Comparison of ENCODE assay signal across 10 cellular contexts in genomic region chrX:123920065-123920785, GRCh38. TPM values are rescaled to one million over a fixed set of nuclear protein-coding genes. Genes with fewer than 3 reads are reported as not detected.
DNase-seq lines count a peak whose midpoint lies in the region; ATAC-seq and TF ChIP-seq lines count a peak whose summit lies in the region.
"Had no signal": no experiment of that assay in that cellular context is flagged by ENCODE, and none has a peak within 500 bp of the region (broad histone marks: within the 10 kb centered on the region; RNA-seq: fewer than 3 reads in every experiment).

No MANE protein-coding gene starts in this region.

- H3K4me3 ChIP-seq in BJ (ENCODE audit: low read depth, low read length) (no peak overlapping the region), adipocyte (ENCODE audit: low read length) (no peak overlapping the region), adrenal gland (no peak overlapping the region), right lobe of liver (no peak overlapping the region)
- H3K4me3 ChIP-seq: spleen had no signal

- ATAC-seq in right lobe of liver (no peak), HG03460 (IDR thresholded peaks at IDR 0.05; ENCODE audit: unreplicated experiment) (no peak), GM21515 (IDR thresholded peaks at IDR 0.05; ENCODE audit: unreplicated experiment) (no peak)

- POLR2A ChIA-PET in BJ (lab: Charles Lee), result no interaction called here

- TF ChIP-seq POLR2A in adrenal gland (IDR thresholded peaks at IDR 0.05) (no peak), right lobe of liver (IDR thresholded peaks at IDR 0.05) (no peak)

- CTCF ChIA-PET in BJ (lab: Yijun Ruan, JAX), result no interaction called here

- no peak overlapping the region for H3K9ac ChIP-seq in adipocyte (ENCODE audit: low read length)

- H3K27me3 ChIP-seq in BJ (ENCODE audit: control insufficient read depth, insufficient read depth, low read length) (no peaks in the 10 kb centered on the region), adipocyte (replicated peaks; ENCODE audit: control insufficient read depth, insufficient read depth, low read length) (no peaks in the 10 kb centered on the region), adrenal gland (no peaks in the 10 kb centered on the region), right lobe of liver (no peaks in the 10 kb centered on the region)
- H3K27me3 ChIP-seq: spleen had no signal

- H3K9me3 ChIP-seq in adipocyte (ENCODE audit: control insufficient read depth, low read length) (no peaks in the 10 kb centered on the region), adrenal gland (replicated peaks in 1 of 3) (no peaks in the 10 kb centered on the region), right lobe of liver (no peaks in the 10 kb centered on the region)
- H3K9me3 ChIP-seq: spleen had no signal

- no peak for TF ChIP-seq CTCF in BJ (IDR thresholded peaks at IDR 0.05; ENCODE audit: insufficient read depth, low read depth, low read length)
- no peak for TF ChIP-seq CTCF in adrenal gland (IDR thresholded peaks at IDR 0.05)
- TF ChIP-seq CTCF in right lobe of liver (IDR thresholded peaks at IDR 0.05), result no peak

- H3K4me1 ChIP-seq in adipocyte (ENCODE audit: control insufficient read depth, insufficient read depth, low read length), result peaks cover 6% of the 10 kb centered on the region
- no peaks in the 10 kb centered on the region for H3K4me1 ChIP-seq in adrenal gland (replicated peaks in 1 of 2)
- peaks cover 0 to 9% (median 0%) of the 10 kb centered on the region in 4 donors for H3K4me1 ChIP-seq in right lobe of liver
- H3K4me1 ChIP-seq: spleen had no signal

- DNase-seq in BJ (ENCODE audit: low read depth), result peak; percentile 7
- DNase-seq in HPDE6-E6E7 (ENCODE audit: extremely low spot score), result peak; percentile 49
- peak; percentile 53 for DNase-seq in adipocyte (ENCODE audit: low read depth)
- peak; percentile 50 for DNase-seq in hepatic stellate cell (ENCODE audit: low spot score)
- DNase-seq in adrenal gland, result no peak
- DNase-seq in right lobe of liver, result no peak
- DNase-seq: spleen, T-helper 9 cell had no signal

- intact Hi-C loops in adrenal gland (cut with DNase I), result no loop called here
- intact Hi-C loops in right lobe of liver (cut with DNase I), result no loop called here

- no peak overlapping the region for H3K27ac ChIP-seq in adrenal gland
- H3K27ac ChIP-seq in right lobe of liver, result no peak overlapping the region
- H3K27ac ChIP-seq: spleen had no signal

- WGBS in adrenal gland, 4 donors, result 0 to 88% (median 60%) methylated on average over 1 of the region's 1 CpG; no CpG with 5 or more reads in 1 of the 4 donors
- 15% methylated on average over 1 of the region's 1 CpG for WGBS in right lobe of liver (ENCODE audit: insufficient coverage, low coverage, low lambda C conversion rate, missing lambda C conversion rate)

- H3K36me3 ChIP-seq in BJ (ENCODE audit: control insufficient read depth, insufficient read depth, low read length), result no peaks in the 10 kb centered on the region
- no peaks in the 10 kb centered on the region for H3K36me3 ChIP-seq in adipocyte (ENCODE audit: control insufficient read depth, insufficient read depth, low read length, severe bottlenecking)
- no peaks in the 10 kb centered on the region for H3K36me3 ChIP-seq in adrenal gland (replicated peaks in 1 of 2)
- H3K36me3 ChIP-seq in right lobe of liver, result no peaks in the 10 kb centered on the region
- H3K36me3 ChIP-seq: spleen had no signal

RNA-seq across cellular contexts. Expression of gene STAG2, which starts 41.3 kb away (rescaled TPM):
- polyA plus RNA-seq in BJ (2011; rRNA removed), result 15.7 and 34.1 TPM in 2 replicates
- 23.5 and 26.4 TPM in 2 replicates for polyA minus RNA-seq in BJ (2011; rRNA and poly(A)+ RNA removed)
- total RNA-seq in adrenal gland, result 10 to 100 TPM; 31.8 to 71.5 (median 58.0) TPM
- polyA plus RNA-seq in adrenal gland, result 10 to 100 TPM; 12.6 to 41.7 (median 16.4) TPM
- 10 to 100 TPM; 17.1 to 27.5 (median 23.9) TPM for total RNA-seq in right lobe of liver

Comparison
In these comparisons a context has a peak if more than half of its experiments do, and no peak if none do; other contexts are left out.
1. DNase-seq: peak in BJ (single experiment), HPDE6-E6E7 (single experiment), adipocyte (single experiment) and hepatic stellate cell (single experiment); none in adrenal gland (0 of 7) and right lobe of liver (0 of 3).